Comparison of ENCODE assay signal across 9 cellular contexts in genomic region chr5:52743970-52744369, GRCh38. TPM values are rescaled to one million over a fixed set of nuclear protein-coding genes. Genes with fewer than 3 reads are reported as not detected.
A peak's percentile ranks its signal among the peaks of the same experiment; 100 is the strongest.
DNase-seq lines count a peak whose midpoint lies in the region; ATAC-seq, FAIRE-seq and TF ChIP-seq lines count a peak whose summit lies in the region.
"Had no signal": no experiment of that assay in that cellular context is flagged by ENCODE, and none has a peak within 500 bp of the region (broad histone marks: within the 10 kb centered on the region; RNA-seq: fewer than 3 reads in every experiment).

No MANE protein-coding gene starts in this region.

- no peak for TF ChIP-seq POLR2A in esophagus muscularis mucosa (IDR thresholded peaks at IDR 0.05; ENCODE audit: low read depth)

- no peak overlapping the region for H2BK15ac ChIP-seq in mesenchymal stem cell (ENCODE audit: low read depth, poor library complexity, severe bottlenecking)

- H2AFZ ChIP-seq in mesenchymal stem cell (ENCODE audit: low read depth, low read length) = no peak overlapping the region

- H3K27me3 ChIP-seq in mesenchymal stem cell (ENCODE audit: control insufficient read depth in 1 of 2, insufficient read depth in 1 of 2, low read length in 2 of 2) = no peaks in the 10 kb centered on the region
- H3K27me3 ChIP-seq in esophagus muscularis mucosa = no peaks in the 10 kb centered on the region
- H3K27me3 ChIP-seq: cardiac muscle cell had no signal

- intact Hi-C loops in esophagus muscularis mucosa (cut with DNase I) = no loop called here

- H3K4me1 ChIP-seq in mesenchymal stem cell (ENCODE audit: control insufficient read depth, insufficient read depth, low read depth, low read length) = no peaks in the 10 kb centered on the region
- peaks cover 7 to 34% (median 20%) of the 10 kb centered on the region in 4 donors for H3K4me1 ChIP-seq in esophagus muscularis mucosa

- no peak overlapping the region for H2BK120ac ChIP-seq in mesenchymal stem cell (ENCODE audit: low read depth, low read length)

- H3K36me3 ChIP-seq in mesenchymal stem cell (ENCODE audit: control insufficient read depth in 1 of 2, insufficient read depth in 2 of 2, low read depth in 1 of 2, low read length in 2 of 2) (no peaks in the 10 kb centered on the region), esophagus muscularis mucosa (no peaks in the 10 kb centered on the region)
- H3K36me3 ChIP-seq: cardiac muscle cell had no signal

- H3K4me3 ChIP-seq in mesenchymal stem cell (ENCODE audit: insufficient read depth in 1 of 2, low read depth in 1 of 2, low read length in 2 of 2) (no peak overlapping the region), esophagus muscularis mucosa (no peak overlapping the region)
- H3K4me3 ChIP-seq: cardiac muscle cell had no signal

- H2AK5ac ChIP-seq in mesenchymal stem cell (ENCODE audit: low read length, severe bottlenecking) = no peak overlapping the region

- H3K4ac ChIP-seq in mesenchymal stem cell (ENCODE audit: low read depth in 1 of 2, low read length in 2 of 2) = no peak overlapping the region

- H4K91ac ChIP-seq in mesenchymal stem cell (ENCODE audit: low read length) = no peak overlapping the region

- FAIRE-seq in urothelium cell line (lab: Jason Lieb, UNC) = no peak

- WGBS in mesenchymal stem cell = 0% methylated on average over 1 of the region's 1 CpG
- 15% methylated on average over 1 of the region's 1 CpG for WGBS in esophagus muscularis mucosa

- ATAC-seq in HG02870 (IDR thresholded peaks at IDR 0.05; ENCODE audit: unreplicated experiment) = peak; percentile 95
- no peak for ATAC-seq in GM21825 (IDR thresholded peaks at IDR 0.05; ENCODE audit: unreplicated experiment)

- no peak overlapping the region for H2BK12ac ChIP-seq in mesenchymal stem cell (ENCODE audit: low read length in 2 of 2)

- TF ChIP-seq CTCF in esophagus muscularis mucosa (IDR thresholded peaks at IDR 0.05) = no peak

- DNase-seq in ELR (ENCODE audit: low read depth) (peak; percentile 56), activated T-cell treated with anti-CD3 and anti-CD28 coated beads for 24 hours (ENCODE audit: low read depth) (peak; percentile 35), mesenchymal stem cell (peak; percentile 91), urothelium cell line (ENCODE audit: low spot score) (no peak), esophagus muscularis mucosa (ENCODE audit: extremely low spot score) (no peak), SIG-M5 treated with dmso at 0.1 percent for 504 hours (lab: John Stamatoyannopoulos, UW; ENCODE audit: unreplicated experiment) (no peak)

- H3K9ac ChIP-seq in mesenchymal stem cell (ENCODE audit: low read length) = no peak overlapping the region

- H3K79me1 ChIP-seq in mesenchymal stem cell (replicated peaks; ENCODE audit: low read length, poor library complexity, severe bottlenecking) = no peaks in the 10 kb centered on the region

- no peaks in the 10 kb centered on the region for H3K9me3 ChIP-seq in mesenchymal stem cell (ENCODE audit: control insufficient read depth, low read length)
- no peaks in the 10 kb centered on the region for H3K9me3 ChIP-seq in esophagus muscularis mucosa

- TF ChIP-seq EP300 in esophagus muscularis mucosa (IDR thresholded peaks at IDR 0.05) = no peak

- H3K4me2 ChIP-seq in mesenchymal stem cell (ENCODE audit: low read length, poor library complexity, severe bottlenecking) = no peak overlapping the region

- no peak overlapping the region for H2BK5ac ChIP-seq in mesenchymal stem cell (ENCODE audit: low read depth, low read length, poor library complexity, severe bottlenecking)

- no peak overlapping the region for H3K23ac ChIP-seq in mesenchymal stem cell (ENCODE audit: low read length in 2 of 2)

- no peak overlapping the region for H4K8ac ChIP-seq in mesenchymal stem cell (ENCODE audit: low read length)

- H3K18ac ChIP-seq in mesenchymal stem cell (ENCODE audit: low read depth in 1 of 2, low read length in 2 of 2) = no peak overlapping the region

- H3K14ac ChIP-seq in mesenchymal stem cell (ENCODE audit: low read length in 2 of 2) = no peak overlapping the region

- H3K27ac ChIP-seq in mesenchymal stem cell (ENCODE audit: low read length, poor library complexity, severe bottlenecking) (no peak overlapping the region), esophagus muscularis mucosa (replicated peaks in 1 of 4) (no peak overlapping the region)
- H3K27ac ChIP-seq: cardiac muscle cell had no signal

RNA-seq across cellular contexts. Expression of gene ITGA1, which starts 43.7 kb away (rescaled TPM):
- polyA plus RNA-seq in mesenchymal stem cell (2013, experiment 1 of 2) = 202 TPM
- 199 TPM for polyA plus RNA-seq in mesenchymal stem cell (2013, experiment 2 of 2)
- total RNA-seq in esophagus muscularis mucosa = 100 to 1,000 TPM; 228 to 302 (median 235) TPM

RNA-seq across cellular contexts. Expression of gene PELO, which starts 43.7 kb away (rescaled TPM):
- 37.4 TPM for polyA plus RNA-seq in mesenchymal stem cell (2013, experiment 1 of 2)
- polyA plus RNA-seq in mesenchymal stem cell (2013, experiment 2 of 2) = 35.7 TPM
- 10 to 100 TPM; 43.1 to 77.7 (median 69.7) TPM for total RNA-seq in esophagus muscularis mucosa

Comparison
In these comparisons a context has a peak if more than half of its experiments do, and no peak if none do; other contexts are left out.
1. DNase-seq: peak in ELR (single experiment), activated T-cell treated with anti-CD3 and anti-CD28 coated beads for 24 hours (single experiment) and mesenchymal stem cell (single experiment); none in urothelium cell line (single experiment), esophagus muscularis mucosa (single experiment) and SIG-M5 treated with dmso at 0.1 percent for 504 hours (single experiment).